ENCODE assay signal across 8 cellular contexts in genomic region chr17:61467416-61468262, GRCh38.
DNase-seq lines count a peak whose midpoint lies in the region; ATAC-seq and TF ChIP-seq lines count a peak whose summit lies in the region.

No MANE protein-coding gene starts in this region.

- DNase-seq in AG20443 (ENCODE audit: low spot score) (peak; percentile 64), HuH-7 (ENCODE audit: low spot score) (peak; percentile 55), WERI-Rb-1 (peak; percentile 69), iPS-NIHi11 (ENCODE audit: low spot score) (peak; percentile 75), NCI-H2171 (lab: John Stamatoyannopoulos, UW) (no peak)
- no peak for DNase-seq in activated CD4-positive, CD25-positive, alpha-beta regulatory T cell treated with anti-CD3 and anti-CD28 coated beads, Interleukin-2, amount 50 U/mL, for 72 hours

- ATAC-seq in GM19395 (IDR thresholded peaks at IDR 0.05; ENCODE audit: unreplicated experiment) = no peak
- no peak for ATAC-seq in HG02970 (IDR thresholded peaks at IDR 0.05; ENCODE audit: low FRiP score, unreplicated experiment)

- no peaks in the 10 kb centered on the region for H3K27me3 ChIP-seq in WERI-Rb-1 (ENCODE audit: insufficient read depth, low read depth, severe bottlenecking)

- no peak overlapping the region for H3K27ac ChIP-seq in WERI-Rb-1

- no peaks in the 10 kb centered on the region for H3K36me3 ChIP-seq in WERI-Rb-1

- TF ChIP-seq CTCF in WERI-Rb-1 (IDR thresholded peaks at IDR 0.05; ENCODE audit: low read depth, low read length) = no peak

- no peaks in the 10 kb centered on the region for H3K9me3 ChIP-seq in WERI-Rb-1 (ENCODE audit: severe bottlenecking)

- no peak overlapping the region for H3K4me3 ChIP-seq in WERI-Rb-1 (ENCODE audit: low read depth, low read length)

Comparison
In these comparisons a context has a peak if more than half of its experiments do, and no peak if none do; other contexts are left out.
1. DNase-seq: peak in AG20443 (single experiment), HuH-7 (single experiment), WERI-Rb-1 (single experiment) and iPS-NIHi11 (single experiment); none in NCI-H2171 (single experiment) and activated CD4-positive, CD25-positive, alpha-beta regulatory T cell treated with anti-CD3 and anti-CD28 coated beads, Interleukin-2, amount 50 U/mL, for 72 hours (single experiment).